In the genomic region with DNA sequence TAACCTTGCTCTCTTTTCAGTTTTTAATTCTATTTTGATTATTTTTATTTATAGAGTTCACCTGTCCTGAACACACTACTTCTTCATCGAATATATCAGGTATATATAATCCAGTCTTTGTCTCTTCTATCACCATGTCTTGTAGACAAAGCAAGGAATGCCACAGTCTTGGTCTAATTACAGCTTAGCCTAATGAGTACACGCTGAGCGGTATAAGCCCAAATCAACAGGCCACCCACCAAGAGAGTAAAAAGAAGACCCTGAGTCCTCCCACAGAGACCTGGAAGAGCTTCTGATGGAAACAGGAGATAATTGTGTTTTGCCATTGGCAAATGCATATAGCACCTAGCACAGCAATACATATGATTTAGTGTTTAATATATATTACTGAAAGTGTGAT, we compare ENCODE assay signal across 2 cellular contexts.
TF ChIP-seq lines count a peak whose summit lies in the region.

No MANE protein-coding gene starts in this region.

TF ChIP-seq in GM23338, 12 proteins besides CTCF, POLR2A, EP300 and RAD21 (continued from another document):
- TF ChIP-seq, protein P1, sequence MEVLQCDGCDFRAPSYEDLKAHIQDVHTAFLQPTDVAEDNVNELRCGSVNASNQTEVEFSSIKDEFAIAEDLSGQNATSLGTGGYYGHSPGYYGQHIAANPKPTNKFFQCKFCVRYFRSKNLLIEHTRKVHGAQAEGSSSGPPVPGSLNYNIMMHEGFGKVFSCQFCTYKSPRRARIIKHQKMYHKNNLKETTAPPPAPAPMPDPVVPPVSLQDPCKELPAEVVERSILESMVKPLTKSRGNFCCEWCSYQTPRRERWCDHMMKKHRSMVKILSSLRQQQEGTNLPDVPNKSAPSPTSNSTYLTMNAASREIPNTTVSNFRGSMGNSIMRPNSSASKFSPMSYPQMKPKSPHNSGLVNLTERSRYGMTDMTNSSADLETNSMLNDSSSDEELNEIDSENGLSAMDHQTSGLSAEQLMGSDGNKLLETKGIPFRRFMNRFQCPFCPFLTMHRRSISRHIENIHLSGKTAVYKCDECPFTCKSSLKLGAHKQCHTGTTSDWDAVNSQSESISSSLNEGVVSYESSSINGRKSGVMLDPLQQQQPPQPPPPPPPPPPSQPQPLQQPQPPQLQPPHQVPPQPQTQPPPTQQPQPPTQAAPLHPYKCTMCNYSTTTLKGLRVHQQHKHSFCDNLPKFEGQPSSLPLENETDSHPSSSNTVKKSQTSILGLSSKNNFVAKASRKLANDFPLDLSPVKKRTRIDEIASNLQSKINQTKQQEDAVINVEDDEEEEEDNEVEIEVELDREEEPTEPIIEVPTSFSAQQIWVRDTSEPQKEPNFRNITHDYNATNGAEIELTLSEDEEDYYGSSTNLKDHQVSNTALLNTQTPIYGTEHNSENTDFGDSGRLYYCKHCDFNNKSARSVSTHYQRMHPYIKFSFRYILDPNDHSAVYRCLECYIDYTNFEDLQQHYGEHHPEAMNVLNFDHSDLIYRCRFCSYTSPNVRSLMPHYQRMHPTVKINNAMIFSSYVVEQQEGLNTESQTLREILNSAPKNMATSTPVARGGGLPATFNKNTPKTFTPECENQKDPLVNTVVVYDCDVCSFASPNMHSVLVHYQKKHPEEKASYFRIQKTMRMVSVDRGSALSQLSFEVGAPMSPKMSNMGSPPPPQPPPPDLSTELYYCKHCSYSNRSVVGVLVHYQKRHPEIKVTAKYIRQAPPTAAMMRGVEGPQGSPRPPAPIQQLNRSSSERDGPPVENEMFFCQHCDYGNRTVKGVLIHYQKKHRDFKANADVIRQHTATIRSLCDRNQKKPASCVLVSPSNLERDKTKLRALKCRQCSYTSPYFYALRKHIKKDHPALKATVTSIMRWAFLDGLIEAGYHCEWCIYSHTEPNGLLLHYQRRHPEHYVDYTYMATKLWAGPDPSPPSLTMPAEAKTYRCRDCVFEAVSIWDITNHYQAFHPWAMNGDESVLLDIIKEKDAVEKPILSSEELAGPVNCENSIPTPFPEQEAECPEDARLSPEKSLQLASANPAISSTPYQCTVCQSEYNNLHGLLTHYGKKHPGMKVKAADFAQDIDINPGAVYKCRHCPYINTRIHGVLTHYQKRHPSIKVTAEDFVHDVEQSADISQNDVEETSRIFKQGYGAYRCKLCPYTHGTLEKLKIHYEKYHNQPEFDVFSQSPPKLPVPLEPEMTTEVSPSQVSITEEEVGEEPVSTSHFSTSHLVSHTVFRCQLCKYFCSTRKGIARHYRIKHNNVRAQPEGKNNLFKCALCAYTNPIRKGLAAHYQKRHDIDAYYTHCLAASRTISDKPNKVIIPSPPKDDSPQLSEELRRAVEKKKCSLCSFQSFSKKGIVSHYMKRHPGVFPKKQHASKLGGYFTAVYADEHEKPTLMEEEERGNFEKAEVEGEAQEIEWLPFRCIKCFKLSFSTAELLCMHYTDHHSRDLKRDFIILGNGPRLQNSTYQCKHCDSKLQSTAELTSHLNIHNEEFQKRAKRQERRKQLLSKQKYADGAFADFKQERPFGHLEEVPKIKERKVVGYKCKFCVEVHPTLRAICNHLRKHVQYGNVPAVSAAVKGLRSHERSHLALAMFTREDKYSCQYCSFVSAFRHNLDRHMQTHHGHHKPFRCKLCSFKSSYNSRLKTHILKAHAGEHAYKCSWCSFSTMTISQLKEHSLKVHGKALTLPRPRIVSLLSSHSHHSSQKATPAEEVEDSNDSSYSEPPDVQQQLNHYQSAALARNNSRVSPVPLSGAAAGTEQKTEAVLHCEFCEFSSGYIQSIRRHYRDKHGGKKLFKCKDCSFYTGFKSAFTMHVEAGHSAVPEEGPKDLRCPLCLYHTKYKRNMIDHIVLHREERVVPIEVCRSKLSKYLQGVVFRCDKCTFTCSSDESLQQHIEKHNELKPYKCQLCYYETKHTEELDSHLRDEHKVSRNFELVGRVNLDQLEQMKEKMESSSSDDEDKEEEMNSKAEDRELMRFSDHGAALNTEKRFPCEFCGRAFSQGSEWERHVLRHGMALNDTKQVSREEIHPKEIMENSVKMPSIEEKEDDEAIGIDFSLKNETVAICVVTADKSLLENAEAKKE (CRISPR knock-in tag; IDR thresholded peaks at IDR 0.05): no peak
- TF ChIP-seq, protein P2, sequence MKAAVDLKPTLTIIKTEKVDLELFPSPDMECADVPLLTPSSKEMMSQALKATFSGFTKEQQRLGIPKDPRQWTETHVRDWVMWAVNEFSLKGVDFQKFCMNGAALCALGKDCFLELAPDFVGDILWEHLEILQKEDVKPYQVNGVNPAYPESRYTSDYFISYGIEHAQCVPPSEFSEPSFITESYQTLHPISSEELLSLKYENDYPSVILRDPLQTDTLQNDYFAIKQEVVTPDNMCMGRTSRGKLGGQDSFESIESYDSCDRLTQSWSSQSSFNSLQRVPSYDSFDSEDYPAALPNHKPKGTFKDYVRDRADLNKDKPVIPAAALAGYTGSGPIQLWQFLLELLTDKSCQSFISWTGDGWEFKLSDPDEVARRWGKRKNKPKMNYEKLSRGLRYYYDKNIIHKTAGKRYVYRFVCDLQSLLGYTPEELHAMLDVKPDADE (IDR thresholded peaks at IDR 0.05): no peak
- TF ChIP-seq, protein P3, sequence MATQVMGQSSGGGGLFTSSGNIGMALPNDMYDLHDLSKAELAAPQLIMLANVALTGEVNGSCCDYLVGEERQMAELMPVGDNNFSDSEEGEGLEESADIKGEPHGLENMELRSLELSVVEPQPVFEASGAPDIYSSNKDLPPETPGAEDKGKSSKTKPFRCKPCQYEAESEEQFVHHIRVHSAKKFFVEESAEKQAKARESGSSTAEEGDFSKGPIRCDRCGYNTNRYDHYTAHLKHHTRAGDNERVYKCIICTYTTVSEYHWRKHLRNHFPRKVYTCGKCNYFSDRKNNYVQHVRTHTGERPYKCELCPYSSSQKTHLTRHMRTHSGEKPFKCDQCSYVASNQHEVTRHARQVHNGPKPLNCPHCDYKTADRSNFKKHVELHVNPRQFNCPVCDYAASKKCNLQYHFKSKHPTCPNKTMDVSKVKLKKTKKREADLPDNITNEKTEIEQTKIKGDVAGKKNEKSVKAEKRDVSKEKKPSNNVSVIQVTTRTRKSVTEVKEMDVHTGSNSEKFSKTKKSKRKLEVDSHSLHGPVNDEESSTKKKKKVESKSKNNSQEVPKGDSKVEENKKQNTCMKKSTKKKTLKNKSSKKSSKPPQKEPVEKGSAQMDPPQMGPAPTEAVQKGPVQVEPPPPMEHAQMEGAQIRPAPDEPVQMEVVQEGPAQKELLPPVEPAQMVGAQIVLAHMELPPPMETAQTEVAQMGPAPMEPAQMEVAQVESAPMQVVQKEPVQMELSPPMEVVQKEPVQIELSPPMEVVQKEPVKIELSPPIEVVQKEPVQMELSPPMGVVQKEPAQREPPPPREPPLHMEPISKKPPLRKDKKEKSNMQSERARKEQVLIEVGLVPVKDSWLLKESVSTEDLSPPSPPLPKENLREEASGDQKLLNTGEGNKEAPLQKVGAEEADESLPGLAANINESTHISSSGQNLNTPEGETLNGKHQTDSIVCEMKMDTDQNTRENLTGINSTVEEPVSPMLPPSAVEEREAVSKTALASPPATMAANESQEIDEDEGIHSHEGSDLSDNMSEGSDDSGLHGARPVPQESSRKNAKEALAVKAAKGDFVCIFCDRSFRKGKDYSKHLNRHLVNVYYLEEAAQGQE (IDR thresholded peaks at IDR 0.05; ENCODE audit: unreplicated experiment): no peak
- TF ChIP-seq CREB1 (CRISPR knock-in tag; IDR thresholded peaks at IDR 0.05; ENCODE audit: low read depth): no peak
- TF ChIP-seq ZNF331 (CRISPR knock-in tag; IDR thresholded peaks at IDR 0.05; ENCODE audit: low read depth): no peak
- TF ChIP-seq EZH2 (IDR thresholded peaks at IDR 0.05; ENCODE audit: low read depth, unreplicated experiment): no peak
- TF ChIP-seq STAT1 (IDR thresholded peaks at IDR 0.05; ENCODE audit: unreplicated experiment): no peak
- no peak for TF ChIP-seq POLR2AphosphoS5 (IDR thresholded peaks at IDR 0.05; ENCODE audit: low read depth)

TF ChIP-seq in WTC11, 78 proteins besides CTCF, POLR2A, EP300 and RAD21 (continued from another document):
- TF ChIP-seq, protein P4, sequence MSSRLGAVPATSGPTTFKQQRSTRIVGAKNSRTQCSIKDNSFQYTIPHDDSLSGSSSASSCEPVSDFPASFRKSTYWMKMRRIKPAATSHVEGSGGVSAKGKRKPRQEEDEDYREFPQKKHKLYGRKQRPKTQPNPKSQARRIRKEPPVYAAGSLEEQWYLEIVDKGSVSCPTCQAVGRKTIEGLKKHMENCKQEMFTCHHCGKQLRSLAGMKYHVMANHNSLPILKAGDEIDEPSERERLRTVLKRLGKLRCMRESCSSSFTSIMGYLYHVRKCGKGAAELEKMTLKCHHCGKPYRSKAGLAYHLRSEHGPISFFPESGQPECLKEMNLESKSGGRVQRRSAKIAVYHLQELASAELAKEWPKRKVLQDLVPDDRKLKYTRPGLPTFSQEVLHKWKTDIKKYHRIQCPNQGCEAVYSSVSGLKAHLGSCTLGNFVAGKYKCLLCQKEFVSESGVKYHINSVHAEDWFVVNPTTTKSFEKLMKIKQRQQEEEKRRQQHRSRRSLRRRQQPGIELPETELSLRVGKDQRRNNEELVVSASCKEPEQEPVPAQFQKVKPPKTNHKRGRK (CRISPR knock-in tag; IDR thresholded peaks at IDR 0.05; ENCODE audit: borderline replicate concordance): no peak
- TF ChIP-seq FOXJ3 (CRISPR knock-in tag; IDR thresholded peaks at IDR 0.05; ENCODE audit: borderline replicate concordance) (no peak), SMAD3 (CRISPR knock-in tag; IDR thresholded peaks at IDR 0.05; ENCODE audit: borderline replicate concordance) (no peak), FOXP1 (CRISPR knock-in tag; IDR thresholded peaks at IDR 0.05; ENCODE audit: borderline replicate concordance) (no peak), TEAD4 (CRISPR knock-in tag; IDR thresholded peaks at IDR 0.05) (no peak), RORB (CRISPR knock-in tag; IDR thresholded peaks at IDR 0.05) (no peak), ELF4 (CRISPR knock-in tag; IDR thresholded peaks at IDR 0.05; ENCODE audit: low read depth) (no peak)
- TF ChIP-seq, protein P5, sequence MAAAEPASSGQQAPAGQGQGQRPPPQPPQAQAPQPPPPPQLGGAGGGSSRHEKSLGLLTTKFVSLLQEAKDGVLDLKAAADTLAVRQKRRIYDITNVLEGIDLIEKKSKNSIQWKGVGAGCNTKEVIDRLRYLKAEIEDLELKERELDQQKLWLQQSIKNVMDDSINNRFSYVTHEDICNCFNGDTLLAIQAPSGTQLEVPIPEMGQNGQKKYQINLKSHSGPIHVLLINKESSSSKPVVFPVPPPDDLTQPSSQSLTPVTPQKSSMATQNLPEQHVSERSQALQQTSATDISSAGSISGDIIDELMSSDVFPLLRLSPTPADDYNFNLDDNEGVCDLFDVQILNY (CRISPR knock-in tag; IDR thresholded peaks at IDR 0.05): no peak
- TF ChIP-seq, protein P6, sequence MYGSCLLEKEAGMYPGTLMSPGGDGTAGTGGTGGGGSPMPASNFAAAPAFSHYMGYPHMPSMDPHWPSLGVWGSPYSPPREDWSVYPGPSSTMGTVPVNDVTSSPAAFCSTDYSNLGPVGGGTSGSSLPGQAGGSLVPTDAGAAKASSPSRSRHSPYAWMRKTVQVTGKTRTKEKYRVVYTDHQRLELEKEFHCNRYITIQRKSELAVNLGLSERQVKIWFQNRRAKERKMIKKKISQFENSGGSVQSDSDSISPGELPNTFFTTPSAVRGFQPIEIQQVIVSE (CRISPR knock-in tag; IDR thresholded peaks at IDR 0.05; ENCODE audit: borderline replicate concordance): no peak
- TF ChIP-seq, protein P7, sequence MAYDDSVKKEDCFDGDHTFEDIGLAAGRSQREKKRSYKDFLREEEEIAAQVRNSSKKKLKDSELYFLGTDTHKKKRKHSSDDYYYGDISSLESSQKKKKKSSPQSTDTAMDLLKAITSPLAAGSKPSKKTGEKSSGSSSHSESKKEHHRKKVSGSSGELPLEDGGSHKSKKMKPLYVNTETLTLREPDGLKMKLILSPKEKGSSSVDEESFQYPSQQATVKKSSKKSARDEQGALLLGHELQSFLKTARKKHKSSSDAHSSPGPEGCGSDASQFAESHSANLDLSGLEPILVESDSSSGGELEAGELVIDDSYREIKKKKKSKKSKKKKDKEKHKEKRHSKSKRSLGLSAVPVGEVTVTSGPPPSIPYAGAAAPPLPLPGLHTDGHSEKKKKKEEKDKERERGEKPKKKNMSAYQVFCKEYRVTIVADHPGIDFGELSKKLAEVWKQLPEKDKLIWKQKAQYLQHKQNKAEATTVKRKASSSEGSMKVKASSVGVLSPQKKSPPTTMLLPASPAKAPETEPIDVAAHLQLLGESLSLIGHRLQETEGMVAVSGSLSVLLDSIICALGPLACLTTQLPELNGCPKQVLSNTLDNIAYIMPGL (CRISPR knock-in tag; IDR thresholded peaks at IDR 0.05): no peak
